ENCODE assay signal across 1 cellular context in the genomic region with DNA sequence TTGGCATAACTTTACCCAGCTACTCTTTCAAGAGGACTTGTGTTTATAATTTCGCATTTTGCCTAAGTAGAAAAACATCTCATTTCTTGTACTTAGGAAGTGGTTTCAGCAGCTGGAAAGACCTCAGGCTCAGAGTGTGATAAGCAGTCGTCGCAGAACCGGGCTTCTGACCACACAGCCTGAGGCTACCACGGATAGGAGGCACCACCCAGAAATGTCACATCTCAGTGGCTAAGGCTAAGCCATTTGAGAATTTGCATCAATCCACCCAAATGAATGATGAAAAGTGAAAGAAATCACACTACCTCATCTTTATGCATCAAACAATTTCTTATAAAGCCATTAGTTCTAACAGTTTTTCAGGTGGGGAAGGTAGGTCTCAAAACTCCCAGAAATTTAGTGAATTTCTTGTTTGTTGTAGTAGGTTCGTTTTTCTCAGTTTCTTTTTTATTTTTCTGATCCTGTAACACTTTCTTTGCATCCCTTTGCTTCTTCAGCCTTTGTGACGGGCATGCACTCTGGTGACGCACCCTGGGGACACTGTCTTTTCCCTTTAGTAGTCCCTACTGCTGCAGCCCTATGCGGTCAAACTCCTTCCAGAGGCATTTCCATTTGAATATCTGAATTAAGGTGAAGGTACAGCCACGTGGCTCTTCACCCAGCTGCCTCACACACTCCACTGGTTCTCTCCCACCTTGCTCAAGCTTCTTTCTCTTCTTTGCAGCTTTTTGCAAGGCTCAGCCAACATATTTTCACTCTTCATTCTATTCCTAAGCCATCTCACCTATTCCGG.
TF ChIP-seq lines count a peak whose summit lies in the region.

No MANE protein-coding gene starts in this region.

TF ChIP-seq in GM23338, 12 proteins besides CTCF, POLR2A, EP300 and RAD21 (continued from another document):
- TF ChIP-seq JUNB (IDR thresholded peaks at IDR 0.05; ENCODE audit: unreplicated experiment) = no peak
- TF ChIP-seq ZNF331 (CRISPR knock-in tag; IDR thresholded peaks at IDR 0.05; ENCODE audit: low read depth) = no peak
- TF ChIP-seq ZNF462 (CRISPR knock-in tag; IDR thresholded peaks at IDR 0.05) = no peak
- TF ChIP-seq EZH2 (IDR thresholded peaks at IDR 0.05; ENCODE audit: low read depth, unreplicated experiment) = no peak
- TF ChIP-seq EZH2phosphoT487 (IDR thresholded peaks at IDR 0.05; ENCODE audit: unreplicated experiment) = no peak
- TF ChIP-seq, protein P1, sequence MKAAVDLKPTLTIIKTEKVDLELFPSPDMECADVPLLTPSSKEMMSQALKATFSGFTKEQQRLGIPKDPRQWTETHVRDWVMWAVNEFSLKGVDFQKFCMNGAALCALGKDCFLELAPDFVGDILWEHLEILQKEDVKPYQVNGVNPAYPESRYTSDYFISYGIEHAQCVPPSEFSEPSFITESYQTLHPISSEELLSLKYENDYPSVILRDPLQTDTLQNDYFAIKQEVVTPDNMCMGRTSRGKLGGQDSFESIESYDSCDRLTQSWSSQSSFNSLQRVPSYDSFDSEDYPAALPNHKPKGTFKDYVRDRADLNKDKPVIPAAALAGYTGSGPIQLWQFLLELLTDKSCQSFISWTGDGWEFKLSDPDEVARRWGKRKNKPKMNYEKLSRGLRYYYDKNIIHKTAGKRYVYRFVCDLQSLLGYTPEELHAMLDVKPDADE (IDR thresholded peaks at IDR 0.05) = no peak
